Comparison of ENCODE assay signal across 8 cellular contexts in the genomic region with DNA sequence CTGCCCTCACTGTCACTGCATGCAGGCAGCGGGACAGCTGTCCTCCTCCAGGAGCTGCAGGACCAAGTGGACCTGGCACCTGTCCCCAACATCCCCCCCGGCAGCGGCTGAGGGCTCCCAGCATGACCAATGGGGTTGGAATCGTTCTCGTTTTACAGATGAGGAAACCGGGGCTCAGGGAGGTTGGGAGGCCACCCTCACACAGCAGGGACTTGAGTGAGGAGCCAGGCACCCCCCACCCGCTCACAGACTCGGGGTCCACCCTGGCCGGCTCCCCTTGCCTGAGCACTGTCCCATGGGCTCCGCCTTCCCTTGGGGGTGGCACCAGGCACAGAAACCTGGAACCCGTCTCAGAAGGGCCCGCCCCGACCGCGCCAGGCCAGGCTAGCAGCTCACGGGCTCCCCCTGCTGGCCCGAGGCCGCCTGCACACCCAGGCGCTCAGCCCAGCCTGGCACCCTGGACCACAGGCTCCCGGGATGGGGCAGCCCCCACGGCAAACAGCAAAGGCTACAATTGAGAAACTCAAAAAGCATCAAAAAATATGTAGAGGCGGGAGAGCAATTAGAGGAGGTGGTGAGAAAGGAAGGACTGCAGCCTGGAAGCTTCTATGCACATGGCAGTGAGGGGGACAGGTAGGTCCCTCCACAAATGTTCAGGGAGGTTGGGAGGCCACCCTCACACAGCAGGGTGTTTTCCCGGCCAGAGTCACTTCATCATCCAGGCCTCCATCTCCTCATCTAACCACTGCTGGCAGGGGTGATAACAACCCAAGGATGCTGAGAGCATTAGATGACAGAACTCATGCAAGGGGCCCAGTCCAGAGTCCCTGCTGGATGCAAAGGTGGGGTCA. TPM values are rescaled to one million over a fixed set of nuclear protein-coding genes. Genes with fewer than 3 reads are reported as not detected.
DNase-seq lines count a peak whose midpoint lies in the region; ATAC-seq and TF ChIP-seq lines count a peak whose summit lies in the region.

No MANE protein-coding gene starts in this region.

- no peaks in the 10 kb centered on the region for H3K9me3 Mint-ChIP-seq in naive thymus-derived CD4-positive, alpha-beta T cell
- no peaks in the 10 kb centered on the region for H3K9me3 Mint-ChIP-seq in stimulated activated naive B cell treated with anti-CD40 and anti-IgM and Interleukin-4, amounts not matched to agents 10 μg/mL and 1 μg/mL and 100 μg/mL, for 72 hours

- no peak overlapping the region for H3K27ac ChIP-seq in naive thymus-derived CD4-positive, alpha-beta T cell (ENCODE audit: low read depth, low read length)

- intact Hi-C loops in naive thymus-derived CD4-positive, alpha-beta T cell (cut with micrococcal nuclease): loop anchor here (1.0 to 10.0 kb wide), 3 partner anchors 153 to 1118 kb away; no protein-coding TSS in a partner anchor

- H3K4me1 ChIP-seq in naive thymus-derived CD4-positive, alpha-beta T cell (ENCODE audit: control insufficient read depth in 2 of 2, insufficient read depth in 2 of 2, low read length in 2 of 2): no peaks in the 10 kb centered on the region

- no peaks in the 10 kb centered on the region for H3K36me3 Mint-ChIP-seq in naive thymus-derived CD4-positive, alpha-beta T cell
- peaks cover 4 to 5% of the 10 kb centered on the region in 2 donors for H3K36me3 Mint-ChIP-seq in stimulated activated naive B cell treated with anti-CD40 and anti-IgM and Interleukin-4, amounts not matched to agents 10 μg/mL and 1 μg/mL and 100 μg/mL, for 72 hours

- H3K4me3 Mint-ChIP-seq in naive thymus-derived CD4-positive, alpha-beta T cell: no peak overlapping the region
- H3K4me3 Mint-ChIP-seq in stimulated activated naive B cell treated with anti-CD40 and anti-IgM and Interleukin-4, amounts not matched to agents 10 μg/mL and 1 μg/mL and 100 μg/mL, for 72 hours: no peak overlapping the region

- no peaks in the 10 kb centered on the region for H3K9me3 ChIP-seq in naive thymus-derived CD4-positive, alpha-beta T cell (ENCODE audit: control insufficient read depth in 2 of 3, low read length in 3 of 3)

- DNase-seq in DMS79 treated with DMSO at 0.1 percent for 48 hours (lab: John Stamatoyannopoulos, UW) (peak; percentile 63), HFF-Myc (ENCODE audit: extremely low read depth, low read depth) (no peak), NCI-H69 (lab: John Stamatoyannopoulos, UW) (peak; percentile 70), epidermal melanocyte (ENCODE audit: insufficient read length, low spot score) (peak; percentile 89)
- DNase-seq in activated CD8-positive, alpha-beta memory T cell treated with anti-CD3 and anti-CD28 coated beads for 4 hours (ENCODE audit: low read depth in 2 of 2): peak; percentile 24 to 48
- peak; percentile 40 to 84 (median 62) for DNase-seq in naive thymus-derived CD4-positive, alpha-beta T cell
- peak; percentile 55 for DNase-seq in stimulated activated naive B cell treated with anti-CD40 and anti-IgM and Interleukin-4, amounts not matched to agents 10 μg/mL and 1 μg/mL and 100 μg/mL, for 72 hours

- no peaks in the 10 kb centered on the region for H3K27me3 ChIP-seq in naive thymus-derived CD4-positive, alpha-beta T cell (ENCODE audit: control insufficient read depth in 2 of 2, insufficient read depth in 2 of 2, low read length in 2 of 2)

- ATAC-seq in naive thymus-derived CD4-positive, alpha-beta T cell: peak; percentile 95
- ATAC-seq in stimulated activated naive B cell treated with anti-CD40 and anti-IgM and Interleukin-4, amounts not matched to agents 10 μg/mL and 1 μg/mL and 100 μg/mL, for 72 hours (replicated peaks): peak; percentile 93
- ATAC-seq in GM21526 (IDR thresholded peaks at IDR 0.05; ENCODE audit: low FRiP score, unreplicated experiment): no peak

- CTCF ChIA-PET in naive thymus-derived CD4-positive, alpha-beta T cell (lab: Charles Lee): interaction anchor here (0.6 to 3.5 kb wide), 6 partner anchors 9 to 387 kb away, joined by 3 to 25 read pairs (median 4); partner anchors contain the start of gene ZFTA

- H3K4me1 Mint-ChIP-seq in naive thymus-derived CD4-positive, alpha-beta T cell: peaks cover 0 to 11% (median 3%) of the 10 kb centered on the region in 7 donors
- H3K4me1 Mint-ChIP-seq in stimulated activated naive B cell treated with anti-CD40 and anti-IgM and Interleukin-4, amounts not matched to agents 10 μg/mL and 1 μg/mL and 100 μg/mL, for 72 hours: peaks cover 13 to 18% of the 10 kb centered on the region in 2 donors

- POLR2A ChIA-PET in naive thymus-derived CD4-positive, alpha-beta T cell (lab: Charles Lee): interaction anchor here (0.8 to 1.3 kb wide), 2 partner anchors 13 to 1392 kb away, joined by 3 read pairs; partner anchors contain the start of genes MACROD1 and POLR2G

- no peaks in the 10 kb centered on the region for H3K36me3 ChIP-seq in naive thymus-derived CD4-positive, alpha-beta T cell (ENCODE audit: control insufficient read depth in 2 of 3, insufficient read depth in 3 of 3, low read length in 3 of 3)

- no peak overlapping the region for H3K4me3 ChIP-seq in HFF-Myc (replicated peaks; ENCODE audit: low read depth, low read length)
- no peak overlapping the region for H3K4me3 ChIP-seq in naive thymus-derived CD4-positive, alpha-beta T cell (ENCODE audit: low read length)

- H3K27me3 Mint-ChIP-seq in naive thymus-derived CD4-positive, alpha-beta T cell: peaks cover 0 to 5% (median 0%) of the 10 kb centered on the region in 5 donors
- peaks cover 7 to 9% of the 10 kb centered on the region in 2 donors for H3K27me3 Mint-ChIP-seq in stimulated activated naive B cell treated with anti-CD40 and anti-IgM and Interleukin-4, amounts not matched to agents 10 μg/mL and 1 μg/mL and 100 μg/mL, for 72 hours

- H3K27ac Mint-ChIP-seq in naive thymus-derived CD4-positive, alpha-beta T cell: no peak overlapping the region
- no peak overlapping the region for H3K27ac Mint-ChIP-seq in stimulated activated naive B cell treated with anti-CD40 and anti-IgM and Interleukin-4, amounts not matched to agents 10 μg/mL and 1 μg/mL and 100 μg/mL, for 72 hours

- peak; percentile 100 for TF ChIP-seq CTCF in HFF-Myc (IDR thresholded peaks at IDR 0.05; ENCODE audit: low read depth, low read length, missing control alignments)

RNA-seq across cellular contexts. Expression of gene MACROD1, which starts 12.8 kb away (rescaled TPM):
- total RNA-seq in naive thymus-derived CD4-positive, alpha-beta T cell: 10 to 100 TPM in 2 of 5 experiments, 1 to 10 TPM in 3; 5.4 to 12.4 (median 8.7) TPM
- 10 to 100 TPM in 1 of 2 donors, 1 to 10 TPM in 1; 9.7 to 16.2 TPM for polyA plus RNA-seq in naive thymus-derived CD4-positive, alpha-beta T cell

RNA-seq across cellular contexts. Expression of gene STIP1, which starts 32.9 kb away (rescaled TPM):
- 100 to 1,000 TPM in 1 of 5 experiments, 10 to 100 TPM in 4; 45.1 to 243 (median 88.8) TPM for total RNA-seq in naive thymus-derived CD4-positive, alpha-beta T cell
- 100 to 1,000 TPM in 1 of 2 donors, 10 to 100 TPM in 1; 56.6 to 123 TPM for polyA plus RNA-seq in naive thymus-derived CD4-positive, alpha-beta T cell

RNA-seq across cellular contexts. Expression of gene FERMT3, which starts 53.5 kb away (rescaled TPM):
- total RNA-seq in naive thymus-derived CD4-positive, alpha-beta T cell: 100 to 1,000 TPM in 4 of 5 experiments, 10 to 100 TPM in 1; 77.1 to 209 (median 120) TPM
- 100 to 1,000 TPM; 119 to 186 TPM for polyA plus RNA-seq in naive thymus-derived CD4-positive, alpha-beta T cell
